1 cellular context compared by ENCODE assay signal in genomic region chr2:96815326-96816126, GRCh38.
A peak's percentile ranks its signal among the peaks of the same experiment; 100 is the strongest.
TF ChIP-seq lines count a peak whose summit lies in the region.

No MANE protein-coding gene starts in this region.

TF ChIP-seq in HEK293, 187 proteins besides CTCF, POLR2A, EP300 and RAD21:
- no peak for TF ChIP-seq ZFP37 (tag by site-specific recombination; IDR thresholded peaks at IDR 0.05)
- TF ChIP-seq ZBTB26 (tag by site-specific recombination; optimal IDR thresholded peaks at IDR 0.05): peak; percentile 71
- TF ChIP-seq IKZF3 (tag by site-specific recombination; IDR thresholded peaks at IDR 0.05): peak; percentile 70
- TF ChIP-seq ZBTB17 (tag by site-specific recombination; IDR thresholded peaks at IDR 0.05): peak; percentile 70
- TF ChIP-seq ZNF274 (IDR thresholded peaks at IDR 0.05; ENCODE audit: low read length): no peak
- TF ChIP-seq ZNF274 (tag by site-specific recombination; IDR thresholded peaks at IDR 0.05; ENCODE audit: borderline replicate concordance): no peak
- TF ChIP-seq ZNF501 (tag by site-specific recombination; IDR thresholded peaks at IDR 0.05): 0 out of 2 replicates have a peak, but pooled peaks have one; percentile 16
- TF ChIP-seq ZNF335 (tag by site-specific recombination; conservative IDR thresholded peaks at IDR 0.05): peak; percentile 71
- TF ChIP-seq ZXDB (tag by site-specific recombination; IDR thresholded peaks at IDR 0.05): 0 out of 2 replicates have a peak, but pooled peaks have one; percentile 13
- peak; percentile 62; the same call in 1 of the 2 replicates for TF ChIP-seq REST (tag by site-specific recombination; IDR thresholded peaks at IDR 0.05)
- TF ChIP-seq ZNF837 (tag by site-specific recombination; IDR thresholded peaks at IDR 0.05): no peak
- 0 out of 2 replicates have a peak, but pooled peaks have one; percentile 22 for TF ChIP-seq ZNF2 (tag by site-specific recombination; IDR thresholded peaks at IDR 0.05)
- no peak for TF ChIP-seq ZNF184 (tag by site-specific recombination; IDR thresholded peaks at IDR 0.05)
- peak; percentile 38; the same call in 1 of the 2 replicates for TF ChIP-seq ZBTB20 (tag by site-specific recombination; IDR thresholded peaks at IDR 0.05)
- no peak for TF ChIP-seq ZSCAN5A (tag by site-specific recombination; IDR thresholded peaks at IDR 0.05)
- no peak for TF ChIP-seq ZNF548 (tag by site-specific recombination; IDR thresholded peaks at IDR 0.05)
